ENCODE assay signal across 8 cellular contexts in genomic region chr12:56720696-56721615, GRCh38. TPM values are rescaled to one million over a fixed set of nuclear protein-coding genes. Genes with fewer than 3 reads are reported as not detected.
A peak's percentile ranks its signal among the peaks of the same experiment; 100 is the strongest.
DNase-seq lines count a peak whose midpoint lies in the region; ATAC-seq and TF ChIP-seq lines count a peak whose summit lies in the region.

No MANE protein-coding gene starts in this region.

- H3K4me1 ChIP-seq in heart left ventricle (peaks cover 9 to 84% (median 61%) of the 10 kb centered on the region in 12 donors), iPS-20b (ENCODE audit: insufficient read depth, low read length) (peaks cover 42% of the 10 kb centered on the region)

- H3K4me3 ChIP-seq in heart left ventricle (peak overlapping the region in 4 of 12 donors; percentile 10 to 89 (median 71)), iPS-20b (ENCODE audit: low read length) (peak overlapping the region; percentile 100), brain microvascular endothelial cell (ENCODE audit: low read depth, low read length) (no peak overlapping the region)

- no peak for ATAC-seq in heart left ventricle
- no peak for ATAC-seq in Right ventricle myocardium inferior
- ATAC-seq in GM19463 (IDR thresholded peaks at IDR 0.05; ENCODE audit: unreplicated experiment): no peak

- no peaks in the 10 kb centered on the region for H3K27me3 ChIP-seq in heart left ventricle
- H3K27me3 ChIP-seq in iPS-20b (ENCODE audit: insufficient read depth, low read length): no peaks in the 10 kb centered on the region
- H3K27me3 ChIP-seq in brain microvascular endothelial cell (replicated peaks): no peaks in the 10 kb centered on the region

- peaks cover 0 to 54% (median 34%) of the 10 kb centered on the region in 9 donors for H3K36me3 ChIP-seq in heart left ventricle
- peaks cover 74% of the 10 kb centered on the region for H3K36me3 ChIP-seq in iPS-20b (ENCODE audit: insufficient read depth, low read depth, low read length)
- peaks cover 39% of the 10 kb centered on the region for H3K36me3 ChIP-seq in brain microvascular endothelial cell (replicated peaks)

- TF ChIP-seq CTCF in heart left ventricle (IDR thresholded peaks at IDR 0.05) (no peak), VCaP (conservative IDR thresholded peaks at IDR 0.05) (no peak), brain microvascular endothelial cell (IDR thresholded peaks at IDR 0.05; ENCODE audit: low read depth, low read length, missing control alignments) (no peak)

- in situ Hi-C loops in brain microvascular endothelial cell (cut with HindIII; ENCODE audit: low pct_ligation_motif_present, low sequenced_read_pairs): no loop called here

- H3K9me3 ChIP-seq in heart left ventricle (no peaks in the 10 kb centered on the region), iPS-20b (ENCODE audit: insufficient read depth, low read depth, low read length) (no peaks in the 10 kb centered on the region)

- 43 to 55% (median 52%) methylated on average over 3 of the region's 3 CpGs for WGBS in heart left ventricle, 4 donors

- DNase-seq in heart left ventricle (no peak), Right ventricle myocardium inferior (ENCODE audit: missing footprints) (no peak), ureter (ENCODE audit: low spot score) (peak; percentile 34), hepatic stellate cell (ENCODE audit: low spot score) (no peak), brain microvascular endothelial cell (no peak)

- H3K9ac ChIP-seq in iPS-20b (ENCODE audit: low read depth, low read length): peak overlapping the region; percentile 100; the same call in 1 of the 2 replicates

- no peak for TF ChIP-seq POLR2A in heart left ventricle (IDR thresholded peaks at IDR 0.05)

- intact Hi-C loops in heart left ventricle (cut with DNase I): loop anchor here in 8 of 10 donors (5.0 to 10.0 kb wide), 4 partner anchors 34 to 79 kb away; partner anchors contain the start of genes ATP5F1B (in 6 of the 8) and PTGES3 (in 4 of the 8)
- intact Hi-C loops in Right ventricle myocardium inferior (cut with DNase I): no loop called here

- H3K27ac ChIP-seq in heart left ventricle: peak overlapping the region in 7 of 12 donors; percentile 1 to 97 (median 59)
- peak overlapping the region; percentile 99 for H3K27ac ChIP-seq in VCaP
- no peak overlapping the region for H3K27ac ChIP-seq in iPS-20b (ENCODE audit: low read length)
- H3K27ac ChIP-seq in brain microvascular endothelial cell: no peak overlapping the region

RNA-seq across cellular contexts. Expression of gene NACA, which starts 4.1 kb away (rescaled TPM):
- total RNA-seq in heart left ventricle (100 to 1,000 TPM; 361 to 741 (median 537) TPM), Right ventricle myocardium inferior (432 TPM), ureter (1,021 TPM)
- 1,000 to 10,000 TPM in 1 of 2 donors, 100 to 1,000 TPM in 1; 848 to 1,208 TPM for polyA plus RNA-seq in heart left ventricle

RNA-seq across cellular contexts. Expression of gene PRIM1, which starts 31.2 kb away (rescaled TPM):
- total RNA-seq in heart left ventricle: 1 to 10 TPM; 2.4 to 6.1 (median 3.3) TPM
- 1 to 10 TPM; 2.6 to 4.1 TPM for polyA plus RNA-seq in heart left ventricle
- total RNA-seq in Right ventricle myocardium inferior: 5.1 TPM
- 4.6 TPM for total RNA-seq in ureter

RNA-seq across cellular contexts. Expression of gene PTGES3, which starts 32.9 kb away (rescaled TPM):
- total RNA-seq in heart left ventricle (100 to 1,000 TPM in 6 of 9 donors, 10 to 100 TPM in 3; 48.0 to 120 (median 103) TPM), Right ventricle myocardium inferior (132 TPM), ureter (212 TPM)
- 100 to 1,000 TPM in 1 of 2 donors, 10 to 100 TPM in 1; 54.6 to 125 TPM for polyA plus RNA-seq in heart left ventricle

RNA-seq across cellular contexts. Expression of gene HSD17B6, which starts 42.2 kb away (rescaled TPM):
- total RNA-seq in heart left ventricle (1 to 10 TPM in 1 of 9 donors, not detected in 8; 7.4 TPM), Right ventricle myocardium inferior (0.27 TPM), ureter (1.1 TPM)
- polyA plus RNA-seq in heart left ventricle: under 1 TPM in 1 of 2 donors, not detected in 1; 0.10 TPM

Comparison
In these comparisons a context has a peak if more than half of its experiments do, and no peak if none do; other contexts are left out.
1. H3K27ac ChIP-seq: peak in heart left ventricle (7 of 12) and VCaP (single experiment); none in iPS-20b (single experiment) and brain microvascular endothelial cell (single experiment).